In the genomic region with DNA sequence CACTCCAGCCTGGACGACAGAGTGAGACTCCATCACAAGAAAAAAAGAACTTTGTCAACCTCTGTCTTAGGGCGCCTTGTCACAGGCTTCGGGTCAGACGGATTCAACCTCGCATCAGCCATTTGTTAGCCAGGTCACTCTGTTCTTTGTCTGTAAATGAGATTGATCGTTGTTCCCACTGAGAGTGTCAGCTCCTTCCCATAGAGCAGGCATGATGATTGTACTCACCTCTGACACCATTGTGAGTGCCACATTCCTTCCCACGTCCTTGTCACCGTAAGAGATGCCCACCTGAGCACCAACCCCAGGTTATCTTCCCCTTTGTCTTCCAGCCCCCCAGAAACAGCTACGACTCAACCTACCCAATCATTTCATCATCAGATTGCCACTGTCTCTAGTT, we compare ENCODE assay signal across 7 cellular contexts.
DNase-seq lines count a peak whose midpoint lies in the region; ATAC-seq and TF ChIP-seq lines count a peak whose summit lies in the region.
"Not testable (repeated sequence)": the region's sequence is repeated elsewhere in the genome, so short reads cannot be mapped to it uniquely, and the experiment has no call there.

No MANE protein-coding gene starts in this region.

- H2AK9ac ChIP-seq in IMR-90 (replicated peaks; ENCODE audit: low read depth, low read length, poor library complexity): not testable (repeated sequence)

- not testable (repeated sequence) for ATAC-seq in IMR-90 (ENCODE audit: low read depth); gastroesophageal sphincter
- peak; percentile 7 to 23 (median 14) for ATAC-seq in psoas muscle

- DNase-seq in IMR-90, psoas muscle: not testable (repeated sequence)
- DNase-seq in activated CD4-positive, alpha-beta T cell treated with anti-CD3 and anti-CD28 coated beads for 48 hours: peak; percentile 1
- DNase-seq in ascending aorta (ENCODE audit: low spot score in 2 of 2) (peak in 1 of 2 donors; percentile 57), left kidney (ENCODE audit: low read depth, low spot score) (peak; percentile 0), spleen (peak; percentile 15)

- peak overlapping the region; percentile 44; the same call in 1 of the 2 replicates for H3K27ac ChIP-seq in IMR-90 (ENCODE audit: insufficient read depth, low read length)
- H3K27ac ChIP-seq in ascending aorta: peak overlapping the region; percentile 62 to 90
- peak overlapping the region in 3 of 4 donors; percentile 61 to 75 (median 71) for H3K27ac ChIP-seq in gastroesophageal sphincter
- peak overlapping the region; percentile 81 for H3K27ac ChIP-seq in psoas muscle
- peak overlapping the region in 1 of 8 donors; percentile 47 for H3K27ac ChIP-seq in spleen

- H3K9me1 ChIP-seq in IMR-90 (ENCODE audit: insufficient read depth, low read length): not testable (repeated sequence)

- not testable (repeated sequence) for BruUV-seq in IMR-90 (replicated peaks; lab: Mats Ljungman, UMichigan)

- H4K8ac ChIP-seq in IMR-90 (ENCODE audit: low read depth in 2 of 2, low read length in 2 of 2): 0 out of 4 replicates have a peak overlapping the region, but pooled peaks have one; percentile 25 to 57

- TF ChIP-seq CTCF in IMR-90 (conservative IDR thresholded peaks at IDR 0.05; ENCODE audit: low read depth, low read length); ascending aorta (IDR thresholded peaks at IDR 0.05); gastroesophageal sphincter (IDR thresholded peaks at IDR 0.05); psoas muscle (IDR thresholded peaks at IDR 0.05); spleen (IDR thresholded peaks at IDR 0.05 in 8 of 11, conservative IDR thresholded peaks at IDR 0.05 in 3 of 11): not testable (repeated sequence)

- intact Hi-C loops in IMR-90 (cut with micrococcal nuclease); ascending aorta (cut with DNase I); psoas muscle (cut with DNase I); spleen (cut with DNase I; ENCODE audit: low total_unique reads): not testable (repeated sequence)

- not testable (repeated sequence) for H3K56ac ChIP-seq in IMR-90 (ENCODE audit: extremely low read depth, insufficient read depth, low read length)

- H2AK5ac ChIP-seq in IMR-90 (ENCODE audit: low read depth, low read length): peak overlapping the region; percentile 87; the same call in 1 of the 2 replicates

- H2BK5ac ChIP-seq in IMR-90 (ENCODE audit: low read depth, low read length, poor library complexity, severe bottlenecking): peak overlapping the region; percentile 58

- H3K14ac ChIP-seq in IMR-90 (replicated peaks; ENCODE audit: low read depth, low read length): peak overlapping the region; percentile 79; the same call in 1 of the 2 replicates

- not testable (repeated sequence) for H4K20me1 ChIP-seq in IMR-90 (ENCODE audit: insufficient read depth, low read length)

- not testable (repeated sequence) for H3K18ac ChIP-seq in IMR-90 (ENCODE audit: low read depth, low read length)

- not testable (repeated sequence) for H3K4me1 ChIP-seq in IMR-90 (ENCODE audit: control insufficient read depth, insufficient read depth, low read length); ascending aorta; gastroesophageal sphincter; psoas muscle; spleen

- dilution Hi-C loops in IMR-90 (cut with HindIII; ENCODE audit: low sequenced_read_pairs, unreplicated experiment): not testable (repeated sequence)

- H3K36me3 ChIP-seq in IMR-90 (ENCODE audit: control insufficient read depth, insufficient read depth, low read length); ascending aorta; gastroesophageal sphincter; psoas muscle (ENCODE audit: insufficient read depth in 1 of 2, low read depth in 1 of 2); spleen: not testable (repeated sequence)

- TF ChIP-seq RAD21 in IMR-90 (IDR thresholded peaks at IDR 0.05; ENCODE audit: low read length): not testable (repeated sequence)

- H3K79me1 ChIP-seq in IMR-90 (ENCODE audit: low read depth in 1 of 2, low read length in 2 of 2): not testable (repeated sequence)

- peak overlapping the region; percentile 49; the same call in 1 of the 2 replicates for H4K5ac ChIP-seq in IMR-90 (ENCODE audit: low read depth, low read length)

- H3K27me3 ChIP-seq in IMR-90 (ENCODE audit: control insufficient read depth, insufficient read depth, low read length); ascending aorta; gastroesophageal sphincter; psoas muscle (ENCODE audit: insufficient read depth in 3 of 3, low read length in 2 of 3); spleen (replicated peaks in 1 of 7): not testable (repeated sequence)

- not testable (repeated sequence) for H2AFZ ChIP-seq in IMR-90 (replicated peaks; ENCODE audit: low read length, poor library complexity)

- H3K23ac ChIP-seq in IMR-90 (ENCODE audit: low read depth, low read length): not testable (repeated sequence)

- not testable (repeated sequence) for H3K9me3 ChIP-seq in IMR-90 (ENCODE audit: control insufficient read depth, insufficient read depth, low read length); ascending aorta; gastroesophageal sphincter; psoas muscle; spleen

- no CpG with 5 or more reads among the region's 9 CpGs for WGBS in IMR-90 (ENCODE audit: extremely low coverage in 2 of 2, insufficient read length in 1 of 2), 2 experiments
- 88% methylated on average over 5 to 8 of the region's 9 CpGs for WGBS in gastroesophageal sphincter (ENCODE audit: low coverage in 1 of 2), 2 donors
- WGBS in psoas muscle, 3 donors: 61 to 85% (median 68%) methylated on average over 7 to 8 of the region's 9 CpGs
- WGBS in spleen, 5 donors: 84 to 98% (median 95%) methylated on average over 4 to 8 of the region's 9 CpGs

- H3K4me3 ChIP-seq in IMR-90 (ENCODE audit: insufficient read depth, low read depth, low read length); ascending aorta; gastroesophageal sphincter; psoas muscle; spleen: not testable (repeated sequence)

- not testable (repeated sequence) for TF ChIP-seq EP300 in gastroesophageal sphincter (IDR thresholded peaks at IDR 0.05)

- TF ChIP-seq POLR2A in IMR-90 (IDR thresholded peaks at IDR 0.05; ENCODE audit: low read depth, low read length); gastroesophageal sphincter (IDR thresholded peaks at IDR 0.05); spleen (IDR thresholded peaks at IDR 0.05): not testable (repeated sequence)

- POLR2A ChIA-PET in IMR-90 (lab: Charles Lee; ENCODE audit: unreplicated experiment): not testable (repeated sequence)

- H2BK120ac ChIP-seq in IMR-90 (ENCODE audit: low read depth, low read length): peak overlapping the region; percentile 40; the same call in 1 of the 2 replicates

- H3K4me2 ChIP-seq in IMR-90 (ENCODE audit: low read depth, low read length): not testable (repeated sequence)

- peak overlapping the region; percentile 62; the same call in 1 of the 2 replicates for H4K91ac ChIP-seq in IMR-90 (ENCODE audit: insufficient read depth, low read depth, low read length)

- CTCF ChIA-PET in IMR-90 (lab: Yijun Ruan, JAX): not testable (repeated sequence)

- peak overlapping the region; percentile 61; the same call in 1 of the 2 replicates for H2BK20ac ChIP-seq in IMR-90 (ENCODE audit: low read depth, low read length)

- H2BK15ac ChIP-seq in IMR-90 (ENCODE audit: low read depth, low read length): peak overlapping the region; percentile 96

- in situ Hi-C loops in IMR-90 (cut with MboI; ENCODE audit: low sequenced_read_pairs): not testable (repeated sequence)

- not testable (repeated sequence) for H3K9ac ChIP-seq in IMR-90 (ENCODE audit: low read depth, low read length)

- peak overlapping the region; percentile 77 for H3K4ac ChIP-seq in IMR-90 (ENCODE audit: low read depth, low read length)
